ENCODE assay signal across 33 cellular contexts in the genomic region with DNA sequence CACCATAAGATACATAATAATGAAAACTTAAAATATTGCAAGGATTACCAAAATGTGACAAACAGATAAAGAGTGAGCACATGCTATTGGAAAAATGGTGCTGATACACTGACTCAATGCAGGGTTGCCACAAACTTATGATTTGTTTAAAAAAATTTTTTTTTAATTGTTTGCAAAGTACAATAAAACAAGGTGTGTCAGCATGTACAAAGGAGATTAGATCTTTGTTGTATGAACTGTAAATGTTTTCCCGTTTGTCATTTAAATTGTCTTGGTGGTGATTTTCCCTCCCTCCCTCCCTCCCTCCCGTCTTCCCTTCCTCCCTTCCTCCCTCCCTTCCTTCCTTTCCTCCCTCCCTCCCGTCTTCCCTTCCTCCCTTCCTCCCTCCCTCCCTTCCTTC.
"Had no signal": no experiment of that assay in that cellular context is flagged by ENCODE, and none has a peak within 500 bp of the region (broad histone marks: within the 10 kb centered on the region; RNA-seq: fewer than 3 reads in every experiment).

No MANE protein-coding gene starts in this region.

- H3K4me1 ChIP-seq: ascending aorta, breast epithelium, gastroesophageal sphincter had no signal

- H3K36me3 ChIP-seq: breast epithelium had no signal

- H3K27me3 Mint-ChIP-seq: activated B cell treated with CpG ODN at 0.5 μM for 24 hours; activated naive CD4-positive, alpha-beta T cell treated with anti-CD3 and anti-CD28 coated beads, Interleukin-2, amount 50 U/mL, for 24 hours; activated naive CD8-positive, alpha-beta T cell treated with anti-CD3 and anti-CD28 coated beads for 36 hours; brain; central memory CD8-positive, alpha-beta T cell; T-helper 17 cell had no signal

- DNase-seq: activated B cell treated with CpG ODN at 0.5 μM for 24 hours; activated CD4-positive, alpha-beta T cell treated with anti-CD3 and anti-CD28 coated beads for 48 hours; activated CD4-positive, alpha-beta T cell treated with anti-CD3 and anti-CD28 coated beads, Interleukin-2, amount 50 U/mL, for 1 hour; activated CD4-positive, alpha-beta T cell treated with anti-CD3 and anti-CD28 coated beads, Interleukin-2, amount 50 U/mL, for 48 hours; activated CD8-positive, alpha-beta memory T cell treated with anti-CD3 and anti-CD28 coated beads for 24 hours; activated CD8-positive, alpha-beta T cell treated with anti-CD3 and anti-CD28 coated beads for 36 hours; activated effector memory CD4-positive, alpha-beta T cell treated with anti-CD3 and anti-CD28 coated beads, Interleukin-2, amount 50 U/mL, for 16 hours; activated naive CD4-positive, alpha-beta T cell treated with anti-CD3 and anti-CD28 coated beads for 36 hours; activated naive CD8-positive, alpha-beta T cell treated with anti-CD3 and anti-CD28 coated beads for 36 hours; activated T-cell treated with anti-CD3 and anti-CD28 coated beads, Interleukin-2, amount 50 U/mL, for 1 hour; activated T-cell treated with anti-CD3 and anti-CD28 coated beads, Interleukin-2, amount 50 U/mL, for 48 hours; cortex of kidney; dermis blood vessel endothelial cell; effector CD4-positive, alpha-beta T cell; esophagus squamous epithelium; foreskin melanocyte; T-helper 17 cell; T1000; WERI-Rb-1 had no signal

- H3K9me3 ChIP-seq: ascending aorta, breast epithelium, esophagus squamous epithelium, gastroesophageal sphincter had no signal

- H3K4me3 ChIP-seq: ascending aorta, breast epithelium, cardiac muscle cell, esophagus squamous epithelium, gastroesophageal sphincter had no signal

- H3K4me1 Mint-ChIP-seq: activated B cell treated with CpG ODN at 0.5 μM for 24 hours; activated naive CD4-positive, alpha-beta T cell treated with anti-CD3 and anti-CD28 coated beads, Interleukin-2, amount 50 U/mL, for 24 hours; activated naive CD8-positive, alpha-beta T cell treated with anti-CD3 and anti-CD28 coated beads for 36 hours; central memory CD8-positive, alpha-beta T cell; T-helper 17 cell had no signal

- H3K9me3 Mint-ChIP-seq: activated B cell treated with CpG ODN at 0.5 μM for 24 hours; activated CD8-positive, alpha-beta T cell treated with anti-CD3 and anti-CD28 coated beads for 36 hours; activated naive CD4-positive, alpha-beta T cell treated with anti-CD3 and anti-CD28 coated beads for 36 hours; activated naive CD4-positive, alpha-beta T cell treated with anti-CD3 and anti-CD28 coated beads, Interleukin-2, amount 50 U/mL, for 24 hours; activated naive CD8-positive, alpha-beta T cell treated with anti-CD3 and anti-CD28 coated beads for 36 hours; activated T-helper 1 cell treated with anti-CD3 and anti-CD28 coated beads, Interleukin-12 subunit alpha, Interleukin-12 subunit beta, Interleukin-2, Interleukin-4 antibody, amounts not matched to agents 30 ng/mL and 10 ng/mL and 1 ng/mL, durations not matched to agents 14 hours and 24 hours and 36 hours; activated T-helper 2 cell treated with anti-CD3 and anti-CD28 coated beads, Interferon-gamma antibody, Interleukin-2, Interleukin-4, amounts not matched to agents 10 μg/mL and 5 μg/mL and 100 μg/mL, durations not matched to agents 14 hours and 24 hours and 36 hours; brain; central memory CD8-positive, alpha-beta T cell; T-helper 2 cell treated with Interferon-gamma antibody and Interleukin-4, amounts not matched to agents 5 μg/mL and 100 μg/mL, for 36 hours had no signal

- H3K4me3 Mint-ChIP-seq: activated B cell treated with CpG ODN at 0.5 μM for 24 hours; activated CD8-positive, alpha-beta T cell treated with anti-CD3 and anti-CD28 coated beads for 36 hours; activated naive CD4-positive, alpha-beta T cell treated with anti-CD3 and anti-CD28 coated beads for 36 hours; activated naive CD4-positive, alpha-beta T cell treated with anti-CD3 and anti-CD28 coated beads, Interleukin-2, amount 50 U/mL, for 24 hours; activated naive CD8-positive, alpha-beta T cell treated with anti-CD3 and anti-CD28 coated beads for 36 hours; activated T-helper 1 cell treated with anti-CD3 and anti-CD28 coated beads, Interleukin-12 subunit alpha, Interleukin-12 subunit beta, Interleukin-2, Interleukin-4 antibody, amounts not matched to agents 30 ng/mL and 10 ng/mL and 1 ng/mL, durations not matched to agents 14 hours and 24 hours and 36 hours; brain; central memory CD8-positive, alpha-beta T cell; T-helper 17 cell; T-helper 2 cell treated with Interferon-gamma antibody and Interleukin-4, amounts not matched to agents 5 μg/mL and 100 μg/mL, for 36 hours had no signal

- H3K27ac ChIP-seq: ascending aorta, breast epithelium, cardiac muscle cell, epithelial cell of prostate, esophagus squamous epithelium, gastroesophageal sphincter, WERI-Rb-1 had no signal

- ATAC-seq: activated CD4-positive, CD25-positive, alpha-beta regulatory T cell treated with anti-CD3 and anti-CD28 coated beads, Interleukin-2, amount 50 U/mL, for 24 hours; activated CD8-positive, alpha-beta T cell treated with anti-CD3 and anti-CD28 coated beads for 36 hours; T-helper 17 cell had no signal

- H3K27me3 ChIP-seq: ascending aorta, breast epithelium, cardiac muscle cell, esophagus squamous epithelium, gastroesophageal sphincter had no signal

- H3K27ac Mint-ChIP-seq: activated B cell treated with CpG ODN at 0.5 μM for 24 hours; activated CD8-positive, alpha-beta T cell treated with anti-CD3 and anti-CD28 coated beads for 36 hours; activated naive CD4-positive, alpha-beta T cell treated with anti-CD3 and anti-CD28 coated beads for 36 hours; activated naive CD4-positive, alpha-beta T cell treated with anti-CD3 and anti-CD28 coated beads, Interleukin-2, amount 50 U/mL, for 24 hours; activated naive CD8-positive, alpha-beta T cell treated with anti-CD3 and anti-CD28 coated beads for 36 hours; activated T-helper 1 cell treated with anti-CD3 and anti-CD28 coated beads, Interleukin-12 subunit alpha, Interleukin-12 subunit beta, Interleukin-2, Interleukin-4 antibody, amounts not matched to agents 30 ng/mL and 10 ng/mL and 1 ng/mL, durations not matched to agents 14 hours and 24 hours and 36 hours; activated T-helper 2 cell treated with anti-CD3 and anti-CD28 coated beads, Interferon-gamma antibody, Interleukin-2, Interleukin-4, amounts not matched to agents 10 μg/mL and 5 μg/mL and 100 μg/mL, durations not matched to agents 14 hours and 24 hours and 36 hours; T-helper 2 cell treated with Interferon-gamma antibody and Interleukin-4, amounts not matched to agents 5 μg/mL and 100 μg/mL, for 36 hours had no signal

- FAIRE-seq: colon, endometrium had no signal
